In genomic region chr9:93949073-93949693, GRCh38 we compare ENCODE assay signal across 1 cellular context.
TF ChIP-seq lines count a peak whose summit lies in the region.

No MANE protein-coding gene starts in this region.

TF ChIP-seq in GM23338, 12 proteins besides CTCF, POLR2A, EP300 and RAD21:
- no peak for TF ChIP-seq REST (IDR thresholded peaks at IDR 0.05; ENCODE audit: unreplicated experiment)
- peak; percentile 75 for TF ChIP-seq EZH2 (IDR thresholded peaks at IDR 0.05; ENCODE audit: low read depth, unreplicated experiment)
- TF ChIP-seq NANOG (IDR thresholded peaks at IDR 0.05; ENCODE audit: borderline replicate concordance), result no peak
- peak; percentile 52 for TF ChIP-seq EZH2phosphoT487 (IDR thresholded peaks at IDR 0.05; ENCODE audit: unreplicated experiment)
TF ChIP-seq in GM23338: peak in this region for 2.
